Comparison of ENCODE assay signal across 9 cellular contexts in genomic region chr2:101743288-101743687, GRCh38. TPM values are rescaled to one million over a fixed set of nuclear protein-coding genes. Genes with fewer than 3 reads are reported as not detected.
DNase-seq lines count a peak whose midpoint lies in the region; ATAC-seq and TF ChIP-seq lines count a peak whose summit lies in the region.
"Had no signal": no experiment of that assay in that cellular context is flagged by ENCODE, and none has a peak within 500 bp of the region (broad histone marks: within the 10 kb centered on the region; RNA-seq: fewer than 3 reads in every experiment).

No MANE protein-coding gene starts in this region.

- H2AFZ ChIP-seq in mammary epithelial cell (ENCODE audit: low read depth, low read length) = no peak overlapping the region

- peak overlapping the region; percentile 46 to 71 for H3K27ac Mint-ChIP-seq in natural killer cell
- H3K27ac Mint-ChIP-seq in natural killer cell treated with Interleukin-12 subunit alpha and Interleukin-12 subunit beta and Interleukin-15 and Interleukin-18, amount 100 ng/mL, for 72 hours = peak overlapping the region in 1 of 2 donors; percentile 70
- peak overlapping the region; percentile 27 for H3K27ac Mint-ChIP-seq in type B pancreatic cell

- H3K4me1 Mint-ChIP-seq in natural killer cell = peaks cover 71 to 81% of the 10 kb centered on the region in 2 donors
- H3K4me1 Mint-ChIP-seq in natural killer cell treated with Interleukin-12 subunit alpha and Interleukin-12 subunit beta and Interleukin-15 and Interleukin-18, amount 100 ng/mL, for 72 hours (ENCODE audit: low read depth in 2 of 2) = peaks cover 54 to 56% of the 10 kb centered on the region in 2 donors
- peaks cover 58% of the 10 kb centered on the region for H3K4me1 Mint-ChIP-seq in type B pancreatic cell (ENCODE audit: unreplicated experiment)

- peak overlapping the region; percentile 82 for H3K4me2 ChIP-seq in mammary epithelial cell (ENCODE audit: insufficient read depth, low read depth, low read length)

- BruUV-seq in mammary epithelial cell (replicated peaks; lab: Mats Ljungman, UMichigan) = no TSS peak

- no peaks in the 10 kb centered on the region for H3K27me3 ChIP-seq in mammary epithelial cell (ENCODE audit: insufficient read depth, low read length)

- no peaks in the 10 kb centered on the region for H3K9me3 Mint-ChIP-seq in natural killer cell
- no peaks in the 10 kb centered on the region for H3K9me3 Mint-ChIP-seq in natural killer cell treated with Interleukin-12 subunit alpha and Interleukin-12 subunit beta and Interleukin-15 and Interleukin-18, amount 100 ng/mL, for 72 hours
- no peaks in the 10 kb centered on the region for H3K9me3 Mint-ChIP-seq in type B pancreatic cell

- WGBS in mammary epithelial cell (ENCODE audit: low coverage, missing lambda C conversion rate) = 96% methylated on average over 3 of the region's 3 CpGs

- ATAC-seq in natural killer cell = no peak
- no peak for ATAC-seq in natural killer cell treated with Interleukin-12 subunit alpha and Interleukin-12 subunit beta and Interleukin-15 and Interleukin-18, amount 100 ng/mL, for 72 hours
- ATAC-seq in HG03280 (IDR thresholded peaks at IDR 0.05; ENCODE audit: unreplicated experiment) = no peak
- no peak for ATAC-seq in HG03342 (IDR thresholded peaks at IDR 0.05; ENCODE audit: unreplicated experiment)

- peaks cover 77% of the 10 kb centered on the region for H3K4me1 ChIP-seq in mammary epithelial cell (ENCODE audit: insufficient read depth, low read length)

- DNase-seq in natural killer cell (no peak), mammary epithelial cell (no peak), medulla oblongata (ENCODE audit: extremely low spot score) (peak; percentile 88), type B pancreatic cell (ENCODE audit: extremely low spot score, unreplicated experiment) (no peak), NCI-H146 treated with DMSO at 0.1 percent for 48 hours (lab: John Stamatoyannopoulos, UW; ENCODE audit: unreplicated experiment) (no peak)
- no peak for DNase-seq in natural killer cell treated with Interleukin-12 subunit alpha and Interleukin-12 subunit beta and Interleukin-15 and Interleukin-18, amount 100 ng/mL, for 72 hours (ENCODE audit: low spot score)
- DNase-seq: stimulated activated CD4-positive, alpha-beta T cell treated with anti-CD3 and anti-CD28 coated beads, Interleukin-15, amount 100 ng/mL, for 24 hours had no signal

- no peak overlapping the region for H3K4me3 ChIP-seq in mammary epithelial cell (replicated peaks in 1 of 3; ENCODE audit: insufficient read depth in 1 of 3, low read depth in 2 of 3, low read length in 3 of 3)

- peak overlapping the region; percentile 74 for H3K9ac ChIP-seq in mammary epithelial cell (ENCODE audit: insufficient read depth, low read length)

- H3K27me3 Mint-ChIP-seq in natural killer cell (ENCODE audit: low read depth in 2 of 2) (no peaks in the 10 kb centered on the region), type B pancreatic cell (no peaks in the 10 kb centered on the region)
- no peaks in the 10 kb centered on the region for H3K27me3 Mint-ChIP-seq in natural killer cell treated with Interleukin-12 subunit alpha and Interleukin-12 subunit beta and Interleukin-15 and Interleukin-18, amount 100 ng/mL, for 72 hours

- H3K4me3 Mint-ChIP-seq in natural killer cell (no peak overlapping the region), type B pancreatic cell (no peak overlapping the region)
- no peak overlapping the region for H3K4me3 Mint-ChIP-seq in natural killer cell treated with Interleukin-12 subunit alpha and Interleukin-12 subunit beta and Interleukin-15 and Interleukin-18, amount 100 ng/mL, for 72 hours

- dilution Hi-C loops in mammary epithelial cell (cut with HindIII; ENCODE audit: low sequenced_read_pairs) = no loop called here

- no peaks in the 10 kb centered on the region for H3K36me3 Mint-ChIP-seq in natural killer cell
- H3K36me3 Mint-ChIP-seq in natural killer cell treated with Interleukin-12 subunit alpha and Interleukin-12 subunit beta and Interleukin-15 and Interleukin-18, amount 100 ng/mL, for 72 hours = no peaks in the 10 kb centered on the region
- H3K36me3 Mint-ChIP-seq in type B pancreatic cell = peaks cover 11% of the 10 kb centered on the region

- H3K9me3 ChIP-seq in mammary epithelial cell (replicated peaks; ENCODE audit: insufficient read depth, low read length) = no peaks in the 10 kb centered on the region

- TF ChIP-seq CTCF in natural killer cell (IDR thresholded peaks at IDR 0.05) = no peak
- no peak for TF ChIP-seq CTCF in mammary epithelial cell (conservative IDR thresholded peaks at IDR 0.05 in 1 of 2, IDR thresholded peaks at IDR 0.05 in 1 of 2; ENCODE audit: extremely low read depth in 1 of 2, insufficient read depth in 1 of 2, low read depth in 1 of 2, low read length in 2 of 2)
- TF ChIP-seq CTCF in type B pancreatic cell (conservative IDR thresholded peaks at IDR 0.05) = no peak

- in situ Hi-C loops in mammary epithelial cell (cut with MboI; ENCODE audit: low sequenced_read_pairs in 2 of 2) = no loop called here

- intact Hi-C loops in natural killer cell (cut with micrococcal nuclease) (no loop called here), mammary epithelial cell (cut with micrococcal nuclease) (loop anchor here (5.0 kb wide), 1 partner anchor 79 kb away; no protein-coding TSS in a partner anchor)

- H3K79me2 ChIP-seq in mammary epithelial cell (ENCODE audit: insufficient read depth, low read length) = peaks cover 97% of the 10 kb centered on the region

- H4K20me1 ChIP-seq in mammary epithelial cell (ENCODE audit: insufficient read depth, low read length) = no peaks in the 10 kb centered on the region

- H3K27ac ChIP-seq in mammary epithelial cell (ENCODE audit: insufficient read depth, low read depth, low read length) = peak overlapping the region; percentile 77

- CTCF ChIA-PET in mammary epithelial cell (lab: Charles Lee; ENCODE audit: low non-redundant PET) = no interaction called here

- peaks cover 5% of the 10 kb centered on the region for H3K36me3 ChIP-seq in mammary epithelial cell (ENCODE audit: insufficient read depth, low read length)

RNA-seq across cellular contexts. Expression of gene MAP4K4, which starts 45.8 kb away (rescaled TPM):
- total RNA-seq in natural killer cell (10 to 100 TPM; 60.2 to 80.3 (median 66.5) TPM), mammary epithelial cell (100 to 1,000 TPM in 1 of 2 donors, 10 to 100 TPM in 1; 65.2 to 212 TPM), type B pancreatic cell (ENCODE audit: low replicate concordance) (82.0 and 166 TPM in 2 replicates)
- total RNA-seq in natural killer cell treated with Interleukin-12 subunit alpha and Interleukin-12 subunit beta and Interleukin-15 and Interleukin-18, amount 100 ng/mL, for 72 hours = 10 to 100 TPM; 69.1 to 71.5 TPM
- polyA plus RNA-seq in mammary epithelial cell = 119 TPM
- polyA minus RNA-seq in mammary epithelial cell = 294 TPM
